9 cellular contexts compared by ENCODE assay signal in the genomic region with DNA sequence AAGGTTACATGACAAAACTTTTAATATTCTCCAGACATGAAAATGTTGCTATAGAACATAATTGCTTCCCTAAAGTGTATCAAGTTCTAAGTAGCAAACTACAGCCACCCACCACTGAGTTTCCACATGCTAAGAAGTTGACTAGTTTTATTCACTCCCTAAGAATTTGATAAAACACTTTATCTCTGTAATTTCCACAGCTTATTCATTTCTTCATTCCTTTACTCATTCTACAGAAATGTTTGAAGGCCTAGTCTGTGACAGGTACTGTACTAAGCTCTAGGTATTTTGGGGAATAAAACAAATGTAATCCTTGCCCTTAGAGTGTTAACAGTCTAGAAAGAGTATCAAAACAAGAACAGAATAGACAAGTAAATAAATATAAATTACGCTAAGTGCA.
"Had no signal": no experiment of that assay in that cellular context is flagged by ENCODE, and none has a peak within 500 bp of the region (broad histone marks: within the 10 kb centered on the region; RNA-seq: fewer than 3 reads in every experiment).

No MANE protein-coding gene starts in this region.

- H3K9me3 ChIP-seq: HAP-1 had no signal

- DNase-seq: GM23248, GOT3, H7, HFFc6, IMR-90 had no signal

- H3K27ac ChIP-seq: GM23248 had no signal

- ATAC-seq: HCT116, K562 had no signal

- FAIRE-seq: HTR-8/SVneo, K562 had no signal

- H2AFZ ChIP-seq: GM23248 had no signal

- H3K36me3 ChIP-seq: HAP-1 had no signal

- H3K9me3 Mint-ChIP-seq: HFFc6 had no signal

- H3K9ac ChIP-seq: GM23248 had no signal

- H3K4me3 Mint-ChIP-seq: HFFc6 had no signal

- H3K4me3 ChIP-seq: GM23248, HAP-1, K562 had no signal

- H3K27ac Mint-ChIP-seq: HFFc6 had no signal
